ENCODE assay signal across 1 cellular context in genomic region chr3:184562875-184563568, GRCh38.
TF ChIP-seq lines count a peak whose summit lies in the region.

No MANE protein-coding gene starts in this region.

TF ChIP-seq in H1, 55 proteins besides CTCF, POLR2A, EP300 and RAD21:
- TF ChIP-seq ZNF274 (IDR thresholded peaks at IDR 0.05; ENCODE audit: borderline replicate concordance, extremely low read depth, low read length) (no peak), EZH2 (IDR thresholded peaks at IDR 0.05; ENCODE audit: low read depth, low read length, severe bottlenecking) (peak; percentile 92), HDAC2 (IDR thresholded peaks at IDR 0.05; ENCODE audit: borderline replicate concordance in 1 of 2, low read depth in 2 of 2, low read length in 2 of 2) (no peak), NRF1 (IDR thresholded peaks at IDR 0.05; ENCODE audit: low read depth, low read length) (no peak), RFX5 (IDR thresholded peaks at IDR 0.05; ENCODE audit: borderline replicate concordance, low read depth, low read length) (no peak), TBP (IDR thresholded peaks at IDR 0.05; ENCODE audit: low read depth, low read length) (no peak), SUZ12 (IDR thresholded peaks at IDR 0.05; ENCODE audit: low read length) (peak; percentile 91), HDAC6 (IDR thresholded peaks at IDR 0.05; ENCODE audit: low read depth, low read length) (no peak), USF2 (IDR thresholded peaks at IDR 0.05; ENCODE audit: low read length) (no peak), ASH2L (IDR thresholded peaks at IDR 0.05; ENCODE audit: low read length) (no peak), YY1 (IDR thresholded peaks at IDR 0.05; ENCODE audit: low read depth, low read length) (no peak), FOSL1 (IDR thresholded peaks at IDR 0.05; ENCODE audit: insufficient read depth, low read depth, low read length) (no peak), BACH1 (IDR thresholded peaks at IDR 0.05; ENCODE audit: low read length) (no peak), RXRA (IDR thresholded peaks at IDR 0.05; ENCODE audit: insufficient read depth, low read depth, low read length) (no peak), KDM4A (IDR thresholded peaks at IDR 0.05; ENCODE audit: low read depth, low read length, severe bottlenecking) (no peak), SRF (IDR thresholded peaks at IDR 0.05; ENCODE audit: low read depth, low read length) (no peak)
